In the genomic region with DNA sequence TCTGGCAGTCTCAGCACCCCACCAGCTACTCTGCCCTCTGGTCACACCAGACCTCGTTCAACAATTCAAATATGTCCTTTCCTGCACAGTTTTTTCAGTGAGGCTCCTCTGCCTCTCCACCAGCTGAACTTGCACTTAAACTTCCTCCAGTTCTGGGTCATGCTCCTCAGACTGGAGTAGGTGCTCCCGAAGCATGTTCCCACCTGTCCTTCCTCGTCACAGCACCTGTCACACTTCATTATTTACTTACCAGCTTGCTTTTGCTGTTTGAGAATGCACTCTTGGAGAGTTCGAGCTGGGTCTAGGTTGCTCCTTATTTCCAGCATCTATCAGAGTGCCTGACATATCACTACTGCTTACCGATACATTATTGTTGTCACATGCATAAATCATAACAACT, we compare ENCODE assay signal across 20 cellular contexts.
"Had no signal": no experiment of that assay in that cellular context is flagged by ENCODE, and none has a peak within 500 bp of the region (broad histone marks: within the 10 kb centered on the region; RNA-seq: fewer than 3 reads in every experiment).

No MANE protein-coding gene starts in this region.

- H3K9me3 Mint-ChIP-seq: activated T-cell treated with anti-CD3 and anti-CD28 coated beads, Interleukin-2, amount 50 U/mL, for 24 hours; activated T-helper 17 cell treated with anti-CD3 and anti-CD28 coated beads, Interleukin-2, amount 50 U/mL, for 72 hours; nephron had no signal

- H3K4me3 ChIP-seq: adrenal gland, ascending aorta, heart left ventricle, ovary, prostate gland, tibial artery had no signal

- H3K27ac Mint-ChIP-seq: activated naive CD8-positive, alpha-beta T cell; activated T-cell treated with anti-CD3 and anti-CD28 coated beads, Interleukin-2, amount 50 U/mL, for 24 hours; activated T-helper 17 cell treated with anti-CD3 and anti-CD28 coated beads, Interleukin-2, amount 50 U/mL, for 72 hours; nephron had no signal

- H3K36me3 ChIP-seq: adrenal gland, ascending aorta, brain microvascular endothelial cell, heart left ventricle, neutrophil, ovary, prostate gland, tibial artery had no signal

- H3K4me1 Mint-ChIP-seq: activated T-helper 17 cell treated with anti-CD3 and anti-CD28 coated beads, Interleukin-2, amount 50 U/mL, for 72 hours had no signal

- H3K36me3 Mint-ChIP-seq: activated naive CD8-positive, alpha-beta T cell had no signal

- H3K9me3 ChIP-seq: adrenal gland, ascending aorta, heart left ventricle, neutrophil, ovary, prostate gland, tibial artery had no signal

- H3K4me1 ChIP-seq: adrenal gland, ascending aorta, heart left ventricle, prostate gland had no signal

- ATAC-seq: activated T-helper 17 cell treated with anti-CD3 and anti-CD28 coated beads, Interleukin-2, amount 50 U/mL, for 72 hours; heart left ventricle had no signal

- H3K27me3 ChIP-seq: adrenal gland, ascending aorta, brain microvascular endothelial cell, heart left ventricle, ovary, tibial artery had no signal

- H3K4me3 Mint-ChIP-seq: activated naive CD8-positive, alpha-beta T cell; activated T-cell treated with anti-CD3 and anti-CD28 coated beads, Interleukin-2, amount 50 U/mL, for 24 hours; activated T-helper 17 cell treated with anti-CD3 and anti-CD28 coated beads, Interleukin-2, amount 50 U/mL, for 72 hours; nephron had no signal

- H3K27ac ChIP-seq: adrenal gland, ascending aorta, brain microvascular endothelial cell, heart left ventricle, neutrophil, ovary, prostate gland, tibial artery had no signal

- DNase-seq: activated CD8-positive, alpha-beta memory T cell treated with anti-CD3 and anti-CD28 coated beads for 24 hours; activated CD8-positive, alpha-beta memory T cell treated with anti-CD3 and anti-CD28 coated beads, Interleukin-2, amount 50 U/mL, for 4 hours; activated T-cell treated with anti-CD3 and anti-CD28 coated beads, Interleukin-2, amount 50 U/mL, for 24 hours; adrenal gland; brain microvascular endothelial cell; central memory CD4-positive, alpha-beta T cell; dermis blood vessel endothelial cell; effector CD8-positive, alpha-beta T cell; heart left ventricle; ovary; stimulated activated CD4-positive, alpha-beta T cell treated with anti-CD3 and anti-CD28 coated beads, Interleukin-4, amount 100 ng/mL, for 1 hour; stimulated activated naive CD4-positive, alpha-beta T cell treated with Interleukin-2 at 50 U/mL for 16 hours; T-helper 9 cell; tibial artery had no signal
